In the genomic region with DNA sequence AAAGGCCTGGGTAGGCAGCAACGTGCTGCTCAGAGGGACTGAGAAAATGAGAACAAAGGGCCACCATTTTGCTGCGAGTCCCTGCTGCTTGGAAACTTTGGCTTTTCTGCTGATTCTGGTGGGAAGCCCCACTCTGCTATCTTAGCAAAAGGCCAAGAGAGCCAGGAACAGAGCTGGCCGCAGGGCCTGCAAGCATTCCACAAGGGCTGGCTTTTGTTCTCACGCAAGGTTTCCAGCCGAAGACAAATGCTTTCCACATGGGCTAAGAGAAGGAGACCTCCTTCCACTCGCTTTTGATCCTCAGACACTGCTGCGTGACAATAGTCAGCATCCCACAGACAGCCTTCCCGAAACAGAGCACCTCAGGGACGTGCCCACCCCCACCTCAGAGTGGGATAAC, we compare ENCODE assay signal across 1 cellular context.
TF ChIP-seq lines count a peak whose summit lies in the region.

No MANE protein-coding gene starts in this region.

TF ChIP-seq in H1, 55 proteins besides CTCF, POLR2A, EP300 and RAD21:
- TF ChIP-seq TEAD4 (IDR thresholded peaks at IDR 0.05; ENCODE audit: low read depth, low read length) (no peak), ZNF274 (IDR thresholded peaks at IDR 0.05; ENCODE audit: borderline replicate concordance, extremely low read depth, low read length) (no peak), CTBP2 (IDR thresholded peaks at IDR 0.05; ENCODE audit: borderline replicate concordance, insufficient read depth, insufficient read length, low read length) (no peak), SP2 (IDR thresholded peaks at IDR 0.05; ENCODE audit: low read length) (no peak), KDM5A (IDR thresholded peaks at IDR 0.05; ENCODE audit: low read length) (no peak), SIN3A (conservative IDR thresholded peaks at IDR 0.05 in 1 of 2, IDR thresholded peaks at IDR 0.05 in 1 of 2; ENCODE audit: low read depth in 1 of 2, low read length in 2 of 2) (no peak)
